ENCODE assay signal across 8 cellular contexts in the genomic region with DNA sequence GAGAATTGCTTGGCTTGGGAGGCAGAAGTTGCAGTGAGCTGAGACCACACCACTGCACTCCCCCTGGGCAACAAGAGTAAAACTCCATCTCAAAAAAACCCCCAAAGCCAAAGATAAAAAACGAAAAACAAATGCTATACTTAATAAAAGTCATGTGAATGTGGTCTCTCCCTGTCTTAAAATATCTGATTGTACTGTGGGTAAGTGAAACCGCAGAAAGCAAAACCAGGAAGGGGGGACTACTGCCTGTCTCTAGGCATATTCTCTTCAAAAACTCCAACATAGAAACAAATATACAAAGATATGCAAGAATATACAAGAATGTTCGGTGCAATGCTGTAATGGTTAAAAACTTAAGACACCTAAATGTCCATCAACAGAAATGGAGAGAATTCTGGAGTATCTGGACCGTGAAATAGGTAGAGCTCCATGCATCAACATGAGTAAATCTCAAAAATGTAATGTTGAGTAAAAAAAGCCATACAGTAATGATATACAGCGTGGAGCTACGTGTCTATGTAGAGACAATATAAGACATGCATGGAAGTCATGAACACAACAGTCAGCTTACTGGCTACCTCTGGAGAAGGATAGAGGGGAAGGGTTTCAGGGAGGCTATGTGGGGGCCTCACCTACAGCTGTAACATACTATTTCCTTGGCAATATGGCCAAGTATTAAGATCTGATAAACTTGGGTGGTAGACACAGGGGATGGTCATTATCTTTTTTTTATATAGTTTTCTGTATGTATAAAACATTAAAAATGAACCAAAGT. TPM values are rescaled to one million over a fixed set of nuclear protein-coding genes. Genes with fewer than 3 reads are reported as not detected.
A peak's percentile ranks its signal among the peaks of the same experiment; 100 is the strongest.
DNase-seq lines count a peak whose midpoint lies in the region; ATAC-seq and TF ChIP-seq lines count a peak whose summit lies in the region.

No MANE protein-coding gene starts in this region.

- peak overlapping the region; percentile 97 for H3K4me3 ChIP-seq in CD8-positive, alpha-beta T cell (ENCODE audit: low read depth, low read length)
- peak overlapping the region; percentile 98 for H3K4me3 ChIP-seq in NB4 (ENCODE audit: low read depth, low read length)
- H3K4me3 ChIP-seq in dorsolateral prefrontal cortex, result peak overlapping the region in 58 of 59 donors; percentile 20 to 99 (median 94)

- no peak for DNase-seq in CD8-positive, alpha-beta T cell
- no peak for DNase-seq in NB4 (ENCODE audit: low read depth)
- DNase-seq in dorsolateral prefrontal cortex, result no peak
- DNase-seq in neural crest cell (ENCODE audit: low read depth, low spot score), result no peak
- DNase-seq in SK-N-DZ (ENCODE audit: low spot score), result no peak
- DNase-seq in DMS79 (lab: John Stamatoyannopoulos, UW), result no peak
- no peak for DNase-seq in HuH-7.5 (ENCODE audit: low spot score)

- H3K27ac ChIP-seq in CD8-positive, alpha-beta T cell (ENCODE audit: low read depth, low read length), result no peak overlapping the region
- no peak overlapping the region for H3K27ac ChIP-seq in dorsolateral prefrontal cortex

- no peaks in the 10 kb centered on the region for H3K27me3 ChIP-seq in CD8-positive, alpha-beta T cell (ENCODE audit: insufficient read depth, low read length)
- no peaks in the 10 kb centered on the region for H3K27me3 ChIP-seq in dorsolateral prefrontal cortex

- no peaks in the 10 kb centered on the region for H3K27me3 Mint-ChIP-seq in CD8-positive, alpha-beta T cell (ENCODE audit: low read depth)
- no peaks in the 10 kb centered on the region for H3K27me3 Mint-ChIP-seq in neural crest cell (ENCODE audit: low read depth)

- peaks cover 33% of the 10 kb centered on the region for H3K4me1 Mint-ChIP-seq in CD8-positive, alpha-beta T cell (ENCODE audit: low read depth)
- H3K4me1 Mint-ChIP-seq in neural crest cell, result peaks cover 36% of the 10 kb centered on the region

- POLR2A ChIA-PET in CD8-positive, alpha-beta T cell (lab: Charles Lee), result interaction anchor here (1.0 to 1.8 kb wide), 4 partner anchors 19 to 61 kb away, joined by 4 to 5 read pairs (median 4); a partner anchor contains a TSS

- no peak for TF ChIP-seq CTCF in CD8-positive, alpha-beta T cell (IDR thresholded peaks at IDR 0.05)
- TF ChIP-seq CTCF in NB4 (IDR thresholded peaks at IDR 0.05; ENCODE audit: low read depth, low read length), result no peak
- no peak for TF ChIP-seq CTCF in dorsolateral prefrontal cortex (IDR thresholded peaks at IDR 0.05 in 54 of 56, conservative IDR thresholded peaks at IDR 0.05 in 2 of 56; ENCODE audit: low read depth in 1 of 56, partially characterized antibody in 56 of 56)
- TF ChIP-seq CTCF in neural crest cell (conservative IDR thresholded peaks at IDR 0.05), result no peak

- intact Hi-C loops in CD8-positive, alpha-beta T cell (cut with DNase I, micrococcal nuclease), result no loop called here
- intact Hi-C loops in dorsolateral prefrontal cortex (cut with DNase I), result no loop called here

- H3K27ac Mint-ChIP-seq in CD8-positive, alpha-beta T cell, result peak overlapping the region; percentile 78
- H3K27ac Mint-ChIP-seq in neural crest cell (ENCODE audit: unreplicated experiment), result no peak overlapping the region

- H3K4me1 ChIP-seq in CD8-positive, alpha-beta T cell (ENCODE audit: insufficient read depth, low read length), result peaks cover 26% of the 10 kb centered on the region

- H3K36me3 ChIP-seq in CD8-positive, alpha-beta T cell (ENCODE audit: insufficient read depth, low read length), result peaks cover 20% of the 10 kb centered on the region

- H3K36me3 Mint-ChIP-seq in CD8-positive, alpha-beta T cell, result peaks cover 56% of the 10 kb centered on the region
- H3K36me3 Mint-ChIP-seq in neural crest cell (ENCODE audit: low read depth), result peaks cover 27% of the 10 kb centered on the region

- peaks cover 2% of the 10 kb centered on the region for H3K9me3 Mint-ChIP-seq in CD8-positive, alpha-beta T cell
- peaks cover 3% of the 10 kb centered on the region for H3K9me3 Mint-ChIP-seq in neural crest cell

- peaks cover 11% of the 10 kb centered on the region for H3K9me3 ChIP-seq in CD8-positive, alpha-beta T cell (ENCODE audit: low read length)

- CTCF ChIA-PET in CD8-positive, alpha-beta T cell (lab: Charles Lee), result interaction anchor here (0.6 kb wide), 1 partner anchor 17 kb away, joined by 3 read pairs; no protein-coding TSS in a partner anchor

- H3K4me3 Mint-ChIP-seq in CD8-positive, alpha-beta T cell, result peak overlapping the region; percentile 97
- H3K4me3 Mint-ChIP-seq in neural crest cell, result peak overlapping the region; percentile 98

- ATAC-seq in CD8-positive, alpha-beta T cell, result no peak
- no peak for ATAC-seq in GM18858 (IDR thresholded peaks at IDR 0.05; ENCODE audit: unreplicated experiment)

- TF ChIP-seq POLR2A in NB4 (IDR thresholded peaks at IDR 0.05; ENCODE audit: extremely low read depth, insufficient read length), result no peak

RNA-seq across cellular contexts. Expression of a gene that starts 2.1 kb away (rescaled TPM):
- total RNA-seq in CD8-positive, alpha-beta T cell, result 100 to 1,000 TPM; 256 to 268 TPM
- total RNA-seq in dorsolateral prefrontal cortex, result 10 to 100 TPM; 15.6 to 37.7 (median 22.6) TPM
- total RNA-seq in neural crest cell, result 17.5 and 19.5 TPM in 2 replicates
- polyA plus RNA-seq in SK-N-DZ (2014; cell fraction: cytosol; rRNA removed), result 17.2 and 20.5 TPM in 2 replicates
- 8.0 and 27.3 TPM in 2 replicates for polyA plus RNA-seq in SK-N-DZ (2014; cell fraction: nucleus; rRNA removed)

RNA-seq across cellular contexts. Expression of a gene that starts 6.5 kb away (rescaled TPM):
- total RNA-seq in CD8-positive, alpha-beta T cell, result 1 to 10 TPM; 6.0 to 6.2 TPM
- total RNA-seq in dorsolateral prefrontal cortex (10 to 100 TPM; 10.7 to 19.7 (median 14.4) TPM), neural crest cell (21.5 and 21.7 TPM in 2 replicates)
- polyA plus RNA-seq in SK-N-DZ (2014; cell fraction: cytosol; rRNA removed), result 13.8 and 15.4 TPM in 2 replicates
- polyA plus RNA-seq in SK-N-DZ (2014; cell fraction: nucleus; rRNA removed), result 12.2 TPM in 2 replicates

RNA-seq across cellular contexts. Expression of a gene that starts 25.3 kb away (rescaled TPM):
- 10 to 100 TPM; 12.9 to 14.1 TPM for total RNA-seq in CD8-positive, alpha-beta T cell
- 10 to 100 TPM; 11.6 to 35.5 (median 20.6) TPM for total RNA-seq in dorsolateral prefrontal cortex
- total RNA-seq in neural crest cell, result 25.6 and 27.8 TPM in 2 replicates
- 26.1 and 26.4 TPM in 2 replicates for polyA plus RNA-seq in SK-N-DZ (2014; cell fraction: cytosol; rRNA removed)
- 36.0 and 53.7 TPM in 2 replicates for polyA plus RNA-seq in SK-N-DZ (2014; cell fraction: nucleus; rRNA removed)

RNA-seq across cellular contexts. Expression of a gene that starts 32.0 kb away (rescaled TPM):
- total RNA-seq in CD8-positive, alpha-beta T cell, result 10 to 100 TPM; 45.6 to 48.5 TPM
- total RNA-seq in dorsolateral prefrontal cortex, result 100 to 1,000 TPM; 128 to 423 (median 260) TPM
- 403 and 423 TPM in 2 replicates for total RNA-seq in neural crest cell
- 2,684 and 6,199 TPM in 2 replicates for polyA plus RNA-seq in SK-N-DZ (2014; cell fraction: cytosol; rRNA removed)
- polyA plus RNA-seq in SK-N-DZ (2014; cell fraction: nucleus; rRNA removed), result 949 and 2,899 TPM in 2 replicates

RNA-seq across cellular contexts. Expression of a gene that starts 54.0 kb away (rescaled TPM):
- total RNA-seq in CD8-positive, alpha-beta T cell, result 1 to 10 TPM; 2.7 to 3.3 TPM
- total RNA-seq in dorsolateral prefrontal cortex (10 to 100 TPM in 8 of 120 experiments, 1 to 10 TPM in 112; 5.4 to 10.6 (median 8.1) TPM), neural crest cell (10.6 and 10.9 TPM in 2 replicates)
- 15.0 and 19.9 TPM in 2 replicates for polyA plus RNA-seq in SK-N-DZ (2014; cell fraction: cytosol; rRNA removed)
- polyA plus RNA-seq in SK-N-DZ (2014; cell fraction: nucleus; rRNA removed), result 4.9 and 5.4 TPM in 2 replicates

Comparison
In these comparisons a context has a peak if more than half of its experiments do, and no peak if none do; other contexts are left out.
1. RNA of a gene that starts 2.1 kb away (total RNA-seq): 256 to 268 TPM in CD8-positive, alpha-beta T cell; 15.6 to 37.7 TPM in dorsolateral prefrontal cortex and 17.5 to 19.5 TPM in neural crest cell; every median in the first group is over 4 times any median in the second.
2. Peak in every context shown above with its lines, with median percentiles within 50 percentile points of each other: H3K4me3 ChIP-seq.